Comparison of ENCODE assay signal across 9 cellular contexts in the genomic region with DNA sequence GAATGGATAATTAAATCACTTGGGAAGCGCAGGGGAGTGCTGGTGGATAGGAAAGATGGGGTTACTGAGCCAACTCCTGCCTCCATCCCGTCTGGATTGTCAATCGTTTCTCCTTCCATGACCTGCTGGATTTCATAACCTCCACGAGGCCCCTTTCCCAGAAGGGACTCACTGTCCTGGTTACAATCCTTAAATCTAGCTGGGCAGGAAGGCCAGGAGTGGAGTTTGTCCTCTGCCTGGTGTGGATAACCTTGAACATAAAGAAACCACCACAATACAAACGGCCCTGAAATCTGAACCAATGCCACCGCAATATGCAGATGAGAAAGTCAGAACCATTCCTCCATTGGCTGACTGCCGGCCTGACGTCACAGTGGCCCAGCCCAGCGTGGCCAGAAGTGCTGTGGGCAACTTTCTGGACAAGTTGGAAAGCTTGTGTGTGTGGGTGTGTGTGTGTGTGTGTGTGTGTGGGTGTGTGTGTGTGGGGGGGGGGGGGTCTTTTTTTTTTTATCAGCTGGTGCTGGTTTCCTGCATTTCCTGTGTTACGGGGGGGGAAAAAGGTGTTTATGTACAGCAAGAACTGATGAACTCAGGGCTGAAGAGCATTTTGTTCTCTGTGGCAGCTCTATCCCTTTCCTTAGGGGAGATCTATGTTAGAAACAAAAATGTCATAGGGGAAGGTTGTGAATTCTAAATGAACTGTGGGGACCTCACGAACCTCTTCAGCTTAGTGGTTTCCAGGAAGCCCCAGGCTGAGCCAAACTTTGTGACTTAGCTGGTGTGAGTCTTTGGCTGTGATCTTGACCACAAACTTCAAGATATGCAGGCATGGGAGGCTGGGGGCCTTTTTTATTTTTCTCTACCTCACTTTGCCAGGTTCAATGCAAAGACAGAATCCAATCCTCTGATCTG.
DNase-seq lines count a peak whose midpoint lies in the region; ATAC-seq, FAIRE-seq and TF ChIP-seq lines count a peak whose summit lies in the region.
"Had no signal": no experiment of that assay in that cellular context is flagged by ENCODE, and none has a peak within 500 bp of the region (broad histone marks: within the 10 kb centered on the region; RNA-seq: fewer than 3 reads in every experiment).

No MANE protein-coding gene starts in this region.

- H3K9me3 ChIP-seq in right lobe of liver: no peaks in the 10 kb centered on the region

- H3K4me3 ChIP-seq in right lobe of liver: peak overlapping the region in 1 of 3 donors; percentile 28

- intact Hi-C loops in right lobe of liver (cut with DNase I): no loop called here

- FAIRE-seq in G401.6 (lab: Jason Lieb, UNC): peak; percentile 98
- FAIRE-seq: islet of Langerhans had no signal

- peaks cover 0 to 20% (median 7%) of the 10 kb centered on the region in 4 donors for H3K4me1 ChIP-seq in right lobe of liver

- TF ChIP-seq CTCF in right lobe of liver (IDR thresholded peaks at IDR 0.05): no peak

- 2% methylated on average over 11 of the region's 11 CpGs for WGBS in right lobe of liver (ENCODE audit: insufficient coverage, low coverage, low lambda C conversion rate, missing lambda C conversion rate)

- peak overlapping the region; percentile 37 to 78 (median 61) for H3K27ac ChIP-seq in right lobe of liver

- TF ChIP-seq POLR2A in right lobe of liver (IDR thresholded peaks at IDR 0.05): no peak

- peak; percentile 59 for DNase-seq in NCI-H2227 treated with DMSO at 0.1 percent for 48 hours (lab: John Stamatoyannopoulos, UW)
- peak; percentile 47 to 49 for DNase-seq in activated CD4-positive, alpha-beta T cell treated with anti-CD3 and anti-CD28 coated beads, Interleukin-2, amount 50 U/mL, for 4 hours
- peak; percentile 96 to 99 for DNase-seq in dermis microvascular lymphatic vessel endothelial cell (ENCODE audit: low read depth in 2 of 2)
- DNase-seq in right lobe of liver: peak; percentile 95 to 98 (median 96)
- DNase-seq in stimulated activated CD4-positive, alpha-beta T cell treated with anti-CD3 and anti-CD28 coated beads, Interleukin-2, amount 100 ng/mL, for 4 hours (ENCODE audit: low read depth): peak; percentile 48
- no peak for DNase-seq in DMS114 treated with DMSO at 0.1 percent for 48 hours (lab: John Stamatoyannopoulos, UW; ENCODE audit: unreplicated experiment)

- no peaks in the 10 kb centered on the region for H3K27me3 ChIP-seq in right lobe of liver

- ATAC-seq in HG02938 (IDR thresholded peaks at IDR 0.05; ENCODE audit: unreplicated experiment) (peak; percentile 75), right lobe of liver (peak; percentile 86 to 90 (median 88))

- H3K36me3 ChIP-seq in right lobe of liver: no peaks in the 10 kb centered on the region
